Comparison of ENCODE assay signal across 9 cellular contexts in genomic region chr2:61671561-61672315, GRCh38.
A peak's percentile ranks its signal among the peaks of the same experiment; 100 is the strongest.
DNase-seq lines count a peak whose midpoint lies in the region; ATAC-seq and TF ChIP-seq lines count a peak whose summit lies in the region.
"Had no signal": no experiment of that assay in that cellular context is flagged by ENCODE, and none has a peak within 500 bp of the region (broad histone marks: within the 10 kb centered on the region; RNA-seq: fewer than 3 reads in every experiment).

No MANE protein-coding gene starts in this region.

- TF ChIP-seq CTCF in cardiac fibroblast (IDR thresholded peaks at IDR 0.05; ENCODE audit: low read depth, low read length) = no peak
- TF ChIP-seq CTCF in upper lobe of left lung (IDR thresholded peaks at IDR 0.05) = no peak

- TF ChIP-seq POLR2A in upper lobe of left lung (IDR thresholded peaks at IDR 0.05) = no peak

- TF ChIP-seq EP300 in upper lobe of left lung (IDR thresholded peaks at IDR 0.05) = no peak

- peaks cover 13 to 18% of the 10 kb centered on the region in 2 donors for H3K9me3 Mint-ChIP-seq in activated T-cell treated with anti-CD3 and anti-CD28 coated beads, Interleukin-2, amount 50 U/mL, for 72 hours
- peaks cover 13% of the 10 kb centered on the region for H3K9me3 Mint-ChIP-seq in memory B cell

- peaks cover 0 to 11% (median 8%) of the 10 kb centered on the region in 4 donors for H3K9me3 ChIP-seq in upper lobe of left lung

- H3K27ac ChIP-seq in upper lobe of left lung = peak overlapping the region; percentile 72 to 84 (median 80)

- WGBS in upper lobe of left lung, 2 donors = 54 to 60% methylated on average over 5 of the region's 5 CpGs

- peak overlapping the region; percentile 97 for H3K27ac Mint-ChIP-seq in activated T-cell treated with anti-CD3 and anti-CD28 coated beads, Interleukin-2, amount 50 U/mL, for 72 hours
- H3K27ac Mint-ChIP-seq in memory B cell = no peak overlapping the region

- peaks cover 13 to 20% of the 10 kb centered on the region in 2 donors for H3K36me3 Mint-ChIP-seq in activated T-cell treated with anti-CD3 and anti-CD28 coated beads, Interleukin-2, amount 50 U/mL, for 72 hours (ENCODE audit: insufficient read depth in 2 of 2)
- peaks cover 14% of the 10 kb centered on the region for H3K36me3 Mint-ChIP-seq in memory B cell

- H3K4me3 ChIP-seq in cardiac fibroblast (replicated peaks in 1 of 2; ENCODE audit: low read depth in 2 of 2, low read length in 2 of 2) = no peak overlapping the region
- H3K4me3 ChIP-seq in upper lobe of left lung = peak overlapping the region in 3 of 4 donors; percentile 4 to 23 (median 19)

- H3K27me3 ChIP-seq in upper lobe of left lung = no peaks in the 10 kb centered on the region

- ATAC-seq in activated T-cell treated with anti-CD3 and anti-CD28 coated beads, Interleukin-2, amount 50 U/mL, for 72 hours (replicated peaks in 1 of 2) = no peak
- ATAC-seq in memory B cell (ENCODE audit: low read depth) = no peak
- ATAC-seq in upper lobe of left lung (ENCODE audit: low FRiP score in 2 of 2) = peak in 1 of 2 donors; percentile 26
- ATAC-seq in HG03139 (IDR thresholded peaks at IDR 0.05; ENCODE audit: unreplicated experiment) = no peak
- ATAC-seq in HG02571 (IDR thresholded peaks at IDR 0.05; ENCODE audit: unreplicated experiment) = no peak

- H3K4me1 ChIP-seq in upper lobe of left lung = peaks cover 8 to 17% (median 15%) of the 10 kb centered on the region in 4 donors

- H3K27me3 Mint-ChIP-seq in activated T-cell treated with anti-CD3 and anti-CD28 coated beads, Interleukin-2, amount 50 U/mL, for 72 hours (ENCODE audit: low read depth) = no peaks in the 10 kb centered on the region
- peaks cover 3% of the 10 kb centered on the region for H3K27me3 Mint-ChIP-seq in memory B cell

- peaks cover 21% of the 10 kb centered on the region for H3K4me1 Mint-ChIP-seq in activated T-cell treated with anti-CD3 and anti-CD28 coated beads, Interleukin-2, amount 50 U/mL, for 72 hours (ENCODE audit: low read depth)
- H3K4me1 Mint-ChIP-seq in memory B cell = peaks cover 10% of the 10 kb centered on the region

- DNase-seq in activated T-cell treated with anti-CD3 and anti-CD28 coated beads, Interleukin-2, amount 50 U/mL, for 72 hours = no peak
- no peak for DNase-seq in activated T-cell treated with anti-CD3 and anti-CD28 coated beads, Interleukin-2, amount 50 U/mL, for 48 hours
- DNase-seq in cardiac fibroblast (ENCODE audit: low read depth in 2 of 2) (peak; percentile 23 to 35), memory B cell (ENCODE audit: low spot score in 2 of 2) (no peak), upper lobe of left lung (no peak), DMS 273 (lab: John Stamatoyannopoulos, UW; ENCODE audit: unreplicated experiment) (no peak)
- DNase-seq: activated CD4-positive, alpha-beta T cell treated with anti-CD3 and anti-CD28 coated beads, Interleukin-2, amount 50 U/mL, for 48 hours had no signal

- peak overlapping the region; percentile 75 to 85 for H3K4me3 Mint-ChIP-seq in activated T-cell treated with anti-CD3 and anti-CD28 coated beads, Interleukin-2, amount 50 U/mL, for 72 hours
- peak overlapping the region; percentile 27 for H3K4me3 Mint-ChIP-seq in memory B cell

- H3K36me3 ChIP-seq in upper lobe of left lung = no peaks in the 10 kb centered on the region

Comparison
In these comparisons a context has a peak if more than half of its experiments do, and no peak if none do; other contexts are left out.
1. DNase-seq: peak in cardiac fibroblast (2 of 2); none in activated T-cell treated with anti-CD3 and anti-CD28 coated beads, Interleukin-2, amount 50 U/mL, for 72 hours (0 of 2), activated T-cell treated with anti-CD3 and anti-CD28 coated beads, Interleukin-2, amount 50 U/mL, for 48 hours (0 of 2), memory B cell (0 of 2), upper lobe of left lung (0 of 2) and DMS 273 (single experiment).
2. H3K4me3 ChIP-seq: peak in upper lobe of left lung (3 of 4); none in cardiac fibroblast (0 of 2).